ENCODE assay signal across 9 cellular contexts in the genomic region with DNA sequence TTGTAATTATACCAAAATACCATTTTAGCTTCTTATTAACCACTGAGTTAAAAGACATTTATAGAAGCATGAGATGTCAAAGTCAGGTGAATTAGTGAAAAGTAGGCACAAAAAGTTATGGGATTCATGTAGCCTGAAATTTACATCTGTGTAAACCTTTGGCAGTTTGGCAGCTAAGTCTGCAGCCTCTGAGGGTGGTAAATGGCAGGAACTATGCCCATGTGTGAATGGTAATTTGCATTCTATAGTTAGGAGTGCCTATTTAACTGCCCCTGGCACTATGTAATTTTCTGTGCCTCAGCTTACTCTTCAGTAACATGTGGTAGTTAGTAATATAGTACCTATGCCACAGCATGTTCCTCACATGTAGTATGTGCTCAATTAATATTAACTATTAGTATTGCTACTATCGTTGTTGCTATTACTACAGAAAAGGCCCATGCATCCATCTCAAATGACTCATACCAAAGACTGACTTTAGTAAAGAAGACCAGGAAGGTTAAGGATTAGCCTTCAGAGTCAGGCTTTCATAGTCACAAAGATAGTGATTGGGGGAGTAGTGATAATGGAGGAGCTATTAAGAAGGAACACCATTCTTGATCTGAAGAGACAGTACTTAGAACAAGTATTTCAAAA.
A peak's percentile ranks its signal among the peaks of the same experiment; 100 is the strongest.
DNase-seq lines count a peak whose midpoint lies in the region; ATAC-seq and TF ChIP-seq lines count a peak whose summit lies in the region.
"Had no signal": no experiment of that assay in that cellular context is flagged by ENCODE, and none has a peak within 500 bp of the region (broad histone marks: within the 10 kb centered on the region; RNA-seq: fewer than 3 reads in every experiment).

No MANE protein-coding gene starts in this region.

- no peaks in the 10 kb centered on the region for H3K27me3 Mint-ChIP-seq in activated CD4-positive, alpha-beta T cell treated with anti-CD3 and anti-CD28 coated beads for 36 hours
- H3K27me3 Mint-ChIP-seq in activated CD4-positive, alpha-beta memory T cell treated with anti-CD3 and anti-CD28 coated beads for 36 hours: no peaks in the 10 kb centered on the region
- no peaks in the 10 kb centered on the region for H3K27me3 Mint-ChIP-seq in natural killer cell (ENCODE audit: low read depth in 2 of 2)

- no peak for DNase-seq in activated CD4-positive, alpha-beta T cell treated with anti-CD3 and anti-CD28 coated beads for 36 hours
- no peak for DNase-seq in activated CD4-positive, alpha-beta T cell treated with anti-CD3 and anti-CD28 coated beads, Interleukin-2, amount 50 U/mL, for 1 hour
- no peak for DNase-seq in activated CD4-positive, alpha-beta memory T cell treated with anti-CD3 and anti-CD28 coated beads for 36 hours
- DNase-seq in natural killer cell (no peak), MG63 (no peak)

- POLR2A ChIA-PET in activated CD4-positive, alpha-beta T cell treated with anti-CD3 and anti-CD28 coated beads for 36 hours (lab: Charles Lee): interaction anchor here (1.0 to 1.8 kb wide), 3 partner anchors 99 to 260 kb away, joined by 4 to 12 read pairs (median 8); a partner anchor contains a TSS
- POLR2A ChIA-PET in activated CD4-positive, alpha-beta memory T cell treated with anti-CD3 and anti-CD28 coated beads for 36 hours (lab: Charles Lee): interaction anchor here (0.5 to 6.2 kb wide), 11 partner anchors 19 to 267 kb away, joined by 3 to 75 read pairs (median 4); a partner anchor contains a TSS

- no peaks in the 10 kb centered on the region for H3K36me3 ChIP-seq in MG63
- H3K36me3 ChIP-seq: gastroesophageal sphincter had no signal

- no peak for TF ChIP-seq CTCF in natural killer cell (IDR thresholded peaks at IDR 0.05)

- H3K36me3 Mint-ChIP-seq in activated CD4-positive, alpha-beta T cell treated with anti-CD3 and anti-CD28 coated beads for 36 hours (ENCODE audit: low read depth): peaks cover 16% of the 10 kb centered on the region
- peaks cover 7% of the 10 kb centered on the region for H3K36me3 Mint-ChIP-seq in activated CD4-positive, alpha-beta memory T cell treated with anti-CD3 and anti-CD28 coated beads for 36 hours
- no peaks in the 10 kb centered on the region for H3K36me3 Mint-ChIP-seq in natural killer cell

- no peaks in the 10 kb centered on the region for H3K9me3 ChIP-seq in MG63
- H3K9me3 ChIP-seq: gastroesophageal sphincter had no signal

- H3K4me3 ChIP-seq in MG63: no peak overlapping the region
- H3K4me3 ChIP-seq: gastroesophageal sphincter had no signal

- peaks cover 82% of the 10 kb centered on the region for H3K4me1 Mint-ChIP-seq in activated CD4-positive, alpha-beta T cell treated with anti-CD3 and anti-CD28 coated beads for 36 hours
- H3K4me1 Mint-ChIP-seq in activated CD4-positive, alpha-beta memory T cell treated with anti-CD3 and anti-CD28 coated beads for 36 hours (ENCODE audit: low read depth): peaks cover 83% of the 10 kb centered on the region
- peaks cover 73 to 75% of the 10 kb centered on the region in 2 donors for H3K4me1 Mint-ChIP-seq in natural killer cell

- intact Hi-C loops in activated CD4-positive, alpha-beta T cell treated with anti-CD3 and anti-CD28 coated beads for 36 hours (cut with DNase I, micrococcal nuclease): loop anchor here (1.0 to 10.0 kb wide), 9 partner anchors 66 to 530 kb away; no protein-coding TSS in a partner anchor
- intact Hi-C loops in activated CD4-positive, alpha-beta memory T cell treated with anti-CD3 and anti-CD28 coated beads for 36 hours (cut with micrococcal nuclease): loop anchor here (1.0 to 10.0 kb wide), 7 partner anchors 26 to 630 kb away; no protein-coding TSS in a partner anchor
- intact Hi-C loops in natural killer cell (cut with micrococcal nuclease): loop anchor here (5.0 to 10.0 kb wide), 5 partner anchors 170 to 590 kb away; no protein-coding TSS in a partner anchor

- H3K4me3 Mint-ChIP-seq in activated CD4-positive, alpha-beta T cell treated with anti-CD3 and anti-CD28 coated beads for 36 hours: peak overlapping the region; percentile 73
- peak overlapping the region; percentile 43 for H3K4me3 Mint-ChIP-seq in activated CD4-positive, alpha-beta memory T cell treated with anti-CD3 and anti-CD28 coated beads for 36 hours
- peak overlapping the region; percentile 57 for H3K4me3 Mint-ChIP-seq in natural killer cell

- H3K27me3 ChIP-seq in MG63: no peaks in the 10 kb centered on the region
- H3K27me3 ChIP-seq: gastroesophageal sphincter had no signal

- peak overlapping the region; percentile 90 for H3K27ac Mint-ChIP-seq in activated CD4-positive, alpha-beta T cell treated with anti-CD3 and anti-CD28 coated beads for 36 hours
- H3K27ac Mint-ChIP-seq in activated CD4-positive, alpha-beta memory T cell treated with anti-CD3 and anti-CD28 coated beads for 36 hours: peak overlapping the region; percentile 94
- peak overlapping the region; percentile 87 to 92 for H3K27ac Mint-ChIP-seq in natural killer cell

- CTCF ChIA-PET in activated CD4-positive, alpha-beta T cell treated with anti-CD3 and anti-CD28 coated beads for 36 hours (lab: Charles Lee): interaction anchor here (0.5 to 3.4 kb wide), 13 partner anchors 8 to 1869 kb away, joined by 3 to 19 read pairs (median 5); a partner anchor contains a TSS
- CTCF ChIA-PET in activated CD4-positive, alpha-beta memory T cell treated with anti-CD3 and anti-CD28 coated beads for 36 hours (lab: Charles Lee): interaction anchor here (0.8 to 3.5 kb wide), 9 partner anchors 99 to 1023 kb away, joined by 3 to 16 read pairs (median 5); a partner anchor contains a TSS

- H3K9me3 Mint-ChIP-seq in activated CD4-positive, alpha-beta T cell treated with anti-CD3 and anti-CD28 coated beads for 36 hours (ENCODE audit: low read depth): peaks cover 11% of the 10 kb centered on the region
- H3K9me3 Mint-ChIP-seq in activated CD4-positive, alpha-beta memory T cell treated with anti-CD3 and anti-CD28 coated beads for 36 hours: peaks cover 7% of the 10 kb centered on the region
- no peaks in the 10 kb centered on the region for H3K9me3 Mint-ChIP-seq in natural killer cell

- ATAC-seq in activated CD4-positive, alpha-beta T cell treated with anti-CD3 and anti-CD28 coated beads for 36 hours: peak; percentile 9
- ATAC-seq in HG02759 (IDR thresholded peaks at IDR 0.05; ENCODE audit: unreplicated experiment): peak; percentile 3
- ATAC-seq in natural killer cell: peak in 1 of 3 donors; percentile 13
- no peak for ATAC-seq in GM21390 (IDR thresholded peaks at IDR 0.05; ENCODE audit: unreplicated experiment)
- no peak for ATAC-seq in HG02798 (IDR thresholded peaks at IDR 0.05; ENCODE audit: poor library complexity, unreplicated experiment)
- ATAC-seq: gastroesophageal sphincter had no signal

Comparison
In these comparisons a context has a peak if more than half of its experiments do, and no peak if none do; other contexts are left out.
1. ATAC-seq: peak in activated CD4-positive, alpha-beta T cell treated with anti-CD3 and anti-CD28 coated beads for 36 hours (single experiment) and HG02759 (single experiment); none in GM21390 (single experiment) and HG02798 (single experiment).
2. Peak in every context shown above with its lines, with median percentiles within 50 percentile points of each other: H3K27ac Mint-ChIP-seq and H3K4me3 Mint-ChIP-seq.